1 cellular context compared by ENCODE assay signal in genomic region chr17:79273660-79274059, GRCh38.
TF ChIP-seq lines count a peak whose summit lies in the region.

No MANE protein-coding gene starts in this region.

TF ChIP-seq in H1, 55 proteins besides CTCF, POLR2A, EP300 and RAD21 (continued from another document):
- TF ChIP-seq CHD7 (IDR thresholded peaks at IDR 0.05; ENCODE audit: insufficient replicate concordance, low read length) (no peak), SP2 (IDR thresholded peaks at IDR 0.05; ENCODE audit: low read length) (no peak), GABPA (IDR thresholded peaks at IDR 0.05; ENCODE audit: borderline replicate concordance, insufficient read depth, low read length) (no peak), ZNF274 (IDR thresholded peaks at IDR 0.05; ENCODE audit: borderline replicate concordance, extremely low read depth, low read length) (no peak), SAP30 (IDR thresholded peaks at IDR 0.05; ENCODE audit: insufficient read depth, insufficient replicate concordance, low read length) (no peak), POLR2AphosphoS5 (IDR thresholded peaks at IDR 0.05; ENCODE audit: low read depth, low read length) (no peak), HDAC2 (IDR thresholded peaks at IDR 0.05; ENCODE audit: borderline replicate concordance in 1 of 2, low read depth in 2 of 2, low read length in 2 of 2) (no peak), JUND (IDR thresholded peaks at IDR 0.05; ENCODE audit: low read length) (no peak), CEBPB (IDR thresholded peaks at IDR 0.05; ENCODE audit: low read depth, low read length) (no peak)
